ENCODE assay signal across 19 cellular contexts in genomic region chr4:2357821-2358745, GRCh38.
"Had no signal": no experiment of that assay in that cellular context is flagged by ENCODE, and none has a peak within 500 bp of the region (broad histone marks: within the 10 kb centered on the region; RNA-seq: fewer than 3 reads in every experiment).

No MANE protein-coding gene starts in this region.

- H3K9me3 ChIP-seq: adrenal gland, gastroesophageal sphincter, neutrophil had no signal

- H3K4me3 Mint-ChIP-seq: activated CD8-positive, alpha-beta T cell treated with anti-CD3 and anti-CD28 coated beads for 36 hours; activated naive CD4-positive, alpha-beta T cell treated with anti-CD3 and anti-CD28 coated beads for 36 hours; T-cell; type B pancreatic cell had no signal

- H3K27ac ChIP-seq: adrenal gland, epithelial cell of prostate, gastroesophageal sphincter, neutrophil, VCaP had no signal

- DNase-seq: activated CD4-positive, alpha-beta T cell treated with anti-CD3 and anti-CD28 coated beads for 4 hours; activated CD8-positive, alpha-beta memory T cell treated with anti-CD3 and anti-CD28 coated beads, Interleukin-2, amount 50 U/mL, for 4 hours; activated CD8-positive, alpha-beta T cell treated with anti-CD3 and anti-CD28 coated beads for 36 hours; activated naive CD4-positive, alpha-beta T cell treated with anti-CD3 and anti-CD28 coated beads for 36 hours; adrenal gland; central memory CD4-positive, alpha-beta T cell; effector memory CD4-positive, alpha-beta T cell; stimulated activated CD4-positive, alpha-beta T cell treated with anti-CD3 and anti-CD28 coated beads, Interleukin-2, amount 100 ng/mL, for 24 hours; stimulated activated naive CD4-positive, alpha-beta T cell; substantia nigra; T-cell; T1000 had no signal

- ATAC-seq: activated CD8-positive, alpha-beta T cell treated with anti-CD3 and anti-CD28 coated beads for 36 hours; gastroesophageal sphincter; right cardiac atrium; T-cell had no signal

- H3K27me3 Mint-ChIP-seq: activated CD8-positive, alpha-beta T cell treated with anti-CD3 and anti-CD28 coated beads for 36 hours; progenitor cell of endocrine pancreas; T-cell; type B pancreatic cell had no signal

- H3K4me3 ChIP-seq: adrenal gland, gastroesophageal sphincter had no signal

- H3K9me3 Mint-ChIP-seq: activated CD8-positive, alpha-beta T cell treated with anti-CD3 and anti-CD28 coated beads for 36 hours; activated naive CD4-positive, alpha-beta T cell treated with anti-CD3 and anti-CD28 coated beads for 36 hours; T-cell; type B pancreatic cell had no signal

- H3K36me3 ChIP-seq: adrenal gland, gastroesophageal sphincter, neutrophil had no signal

- H3K27ac Mint-ChIP-seq: activated CD8-positive, alpha-beta T cell treated with anti-CD3 and anti-CD28 coated beads for 36 hours; activated naive CD4-positive, alpha-beta T cell treated with anti-CD3 and anti-CD28 coated beads for 36 hours; progenitor cell of endocrine pancreas; T-cell; type B pancreatic cell had no signal

- H3K36me3 Mint-ChIP-seq: T-cell, type B pancreatic cell had no signal

- H3K27me3 ChIP-seq: adrenal gland, gastroesophageal sphincter, neutrophil had no signal
